In the genomic region with DNA sequence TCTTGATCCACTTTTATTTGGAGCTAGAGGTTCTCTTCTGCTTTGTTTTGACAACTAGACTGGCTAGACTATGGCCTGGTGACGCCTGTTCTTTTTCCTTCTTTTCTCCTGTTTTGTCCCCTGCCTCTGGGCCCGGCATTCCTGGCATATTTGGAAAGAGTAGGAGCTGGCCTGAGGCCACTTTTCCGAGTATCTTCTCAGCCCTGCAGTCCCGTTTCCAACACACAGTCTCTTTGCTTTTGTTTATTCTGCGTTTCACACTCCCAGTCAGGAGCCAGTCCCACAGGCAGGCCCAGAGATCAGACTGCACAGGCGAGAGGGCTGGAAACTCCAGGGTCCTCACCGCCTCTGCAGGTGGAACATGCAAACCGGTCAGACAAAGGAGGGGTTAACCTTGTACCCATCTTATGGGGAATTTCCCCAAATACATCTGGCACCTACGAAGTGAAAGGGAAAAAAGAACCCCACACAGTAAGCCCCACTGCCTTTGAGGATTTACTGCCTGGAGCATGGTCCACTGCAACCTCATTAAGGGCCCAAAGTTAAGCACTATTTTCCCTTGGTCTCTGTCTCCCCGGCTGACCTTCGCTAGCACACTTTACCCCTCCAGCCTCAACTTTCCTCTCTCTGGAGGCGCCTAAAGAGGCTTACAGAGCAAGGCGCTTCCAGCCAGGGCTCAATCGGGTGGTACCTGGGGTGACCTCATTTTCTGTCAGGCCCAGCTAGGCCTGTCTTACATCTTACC, we compare ENCODE assay signal across 1 cellular context.
A peak's percentile ranks its signal among the peaks of the same experiment; 100 is the strongest.
TF ChIP-seq lines count a peak whose summit lies in the region.

No MANE protein-coding gene starts in this region.

TF ChIP-seq in HepG2, 621 proteins besides CTCF, POLR2A, EP300 and RAD21 (continued from another document and continues in another):
- TF ChIP-seq, protein P1, sequence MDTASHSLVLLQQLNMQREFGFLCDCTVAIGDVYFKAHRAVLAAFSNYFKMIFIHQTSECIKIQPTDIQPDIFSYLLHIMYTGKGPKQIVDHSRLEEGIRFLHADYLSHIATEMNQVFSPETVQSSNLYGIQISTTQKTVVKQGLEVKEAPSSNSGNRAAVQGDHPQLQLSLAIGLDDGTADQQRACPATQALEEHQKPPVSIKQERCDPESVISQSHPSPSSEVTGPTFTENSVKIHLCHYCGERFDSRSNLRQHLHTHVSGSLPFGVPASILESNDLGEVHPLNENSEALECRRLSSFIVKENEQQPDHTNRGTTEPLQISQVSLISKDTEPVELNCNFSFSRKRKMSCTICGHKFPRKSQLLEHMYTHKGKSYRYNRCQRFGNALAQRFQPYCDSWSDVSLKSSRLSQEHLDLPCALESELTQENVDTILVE (CRISPR knock-in tag; IDR thresholded peaks at IDR 0.05), result no peak; the same call in 1 of the 2 replicates
- TF ChIP-seq NFKBIZ (CRISPR knock-in tag; IDR thresholded peaks at IDR 0.05), result no peak
- TF ChIP-seq ZMYM2 (CRISPR knock-in tag; IDR thresholded peaks at IDR 0.05), result 0 out of 2 replicates have a peak, but pooled peaks have one; percentile 19
- TF ChIP-seq BHLHE40 (IDR thresholded peaks at IDR 0.05; ENCODE audit: low read length), result peak; percentile 29; the same call in 1 of the 2 replicates
- TF ChIP-seq, protein P2, sequence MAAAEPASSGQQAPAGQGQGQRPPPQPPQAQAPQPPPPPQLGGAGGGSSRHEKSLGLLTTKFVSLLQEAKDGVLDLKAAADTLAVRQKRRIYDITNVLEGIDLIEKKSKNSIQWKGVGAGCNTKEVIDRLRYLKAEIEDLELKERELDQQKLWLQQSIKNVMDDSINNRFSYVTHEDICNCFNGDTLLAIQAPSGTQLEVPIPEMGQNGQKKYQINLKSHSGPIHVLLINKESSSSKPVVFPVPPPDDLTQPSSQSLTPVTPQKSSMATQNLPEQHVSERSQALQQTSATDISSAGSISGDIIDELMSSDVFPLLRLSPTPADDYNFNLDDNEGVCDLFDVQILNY (CRISPR knock-in tag; conservative IDR thresholded peaks at IDR 0.05), result no peak
- peak; percentile 77 for TF ChIP-seq TBL1XR1 (IDR thresholded peaks at IDR 0.05; ENCODE audit: borderline replicate concordance, low read length, partially characterized antibody)
- TF ChIP-seq, protein P3, sequence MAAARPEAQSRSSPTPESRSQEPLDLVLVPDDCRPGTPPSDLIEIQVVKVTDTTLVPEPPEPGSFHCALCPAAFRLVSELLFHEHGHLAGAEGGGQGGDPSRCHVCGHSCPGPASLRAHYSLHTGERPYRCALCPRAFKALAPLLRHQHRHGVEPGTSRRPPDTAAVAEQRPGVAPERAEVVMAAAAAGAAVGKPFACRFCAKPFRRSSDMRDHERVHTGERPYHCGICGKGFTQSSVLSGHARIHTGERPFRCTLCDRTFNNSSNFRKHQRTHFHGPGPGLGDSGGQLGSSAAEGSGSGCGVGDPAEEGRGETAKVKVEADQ (CRISPR knock-in tag; IDR thresholded peaks at IDR 0.05; ENCODE audit: borderline replicate concordance), result no peak
- TF ChIP-seq SALL1 (CRISPR knock-in tag; IDR thresholded peaks at IDR 0.05), result peak; percentile 73
- TF ChIP-seq YEATS2 (CRISPR knock-in tag; IDR thresholded peaks at IDR 0.05; ENCODE audit: borderline replicate concordance), result peak; percentile 18; the same call in 1 of the 2 replicates
- TF ChIP-seq MATR3 (CRISPR knock-in tag; IDR thresholded peaks at IDR 0.05), result no peak
- no peak; the same call in 1 of the 2 replicates for TF ChIP-seq ZSCAN20 (CRISPR knock-in tag; IDR thresholded peaks at IDR 0.05; ENCODE audit: borderline replicate concordance)
- no peak for TF ChIP-seq ARNT2 (CRISPR knock-in tag; IDR thresholded peaks at IDR 0.05; ENCODE audit: low read depth)
- peak; percentile 18; the same call in 1 of the 2 replicates for TF ChIP-seq ZNF614 (CRISPR knock-in tag; IDR thresholded peaks at IDR 0.05; ENCODE audit: borderline replicate concordance)
- TF ChIP-seq THYN1 (CRISPR knock-in tag; IDR thresholded peaks at IDR 0.05; ENCODE audit: borderline replicate concordance, low read depth), result no peak
- peak; percentile 82; the same call in 1 of the 2 replicates for TF ChIP-seq RORA (CRISPR knock-in tag; IDR thresholded peaks at IDR 0.05)
- TF ChIP-seq, protein P4, sequence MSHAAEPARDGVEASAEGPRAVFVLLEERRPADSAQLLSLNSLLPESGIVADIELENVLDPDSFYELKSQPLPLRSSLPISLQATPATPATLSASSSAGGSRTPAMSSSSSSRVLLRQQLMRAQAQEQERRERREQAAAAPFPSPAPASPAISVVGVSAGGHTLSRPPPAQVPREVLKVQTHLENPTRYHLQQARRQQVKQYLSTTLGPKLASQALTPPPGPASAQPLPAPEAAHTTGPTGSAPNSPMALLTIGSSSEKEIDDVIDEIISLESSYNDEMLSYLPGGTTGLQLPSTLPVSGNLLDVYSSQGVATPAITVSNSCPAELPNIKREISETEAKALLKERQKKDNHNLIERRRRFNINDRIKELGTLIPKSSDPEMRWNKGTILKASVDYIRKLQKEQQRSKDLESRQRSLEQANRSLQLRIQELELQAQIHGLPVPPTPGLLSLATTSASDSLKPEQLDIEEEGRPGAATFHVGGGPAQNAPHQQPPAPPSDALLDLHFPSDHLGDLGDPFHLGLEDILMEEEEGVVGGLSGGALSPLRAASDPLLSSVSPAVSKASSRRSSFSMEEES (CRISPR knock-in tag; IDR thresholded peaks at IDR 0.05), result no peak
- no peak for TF ChIP-seq ZKSCAN5 (CRISPR knock-in tag; IDR thresholded peaks at IDR 0.05)
- TF ChIP-seq, protein P5, sequence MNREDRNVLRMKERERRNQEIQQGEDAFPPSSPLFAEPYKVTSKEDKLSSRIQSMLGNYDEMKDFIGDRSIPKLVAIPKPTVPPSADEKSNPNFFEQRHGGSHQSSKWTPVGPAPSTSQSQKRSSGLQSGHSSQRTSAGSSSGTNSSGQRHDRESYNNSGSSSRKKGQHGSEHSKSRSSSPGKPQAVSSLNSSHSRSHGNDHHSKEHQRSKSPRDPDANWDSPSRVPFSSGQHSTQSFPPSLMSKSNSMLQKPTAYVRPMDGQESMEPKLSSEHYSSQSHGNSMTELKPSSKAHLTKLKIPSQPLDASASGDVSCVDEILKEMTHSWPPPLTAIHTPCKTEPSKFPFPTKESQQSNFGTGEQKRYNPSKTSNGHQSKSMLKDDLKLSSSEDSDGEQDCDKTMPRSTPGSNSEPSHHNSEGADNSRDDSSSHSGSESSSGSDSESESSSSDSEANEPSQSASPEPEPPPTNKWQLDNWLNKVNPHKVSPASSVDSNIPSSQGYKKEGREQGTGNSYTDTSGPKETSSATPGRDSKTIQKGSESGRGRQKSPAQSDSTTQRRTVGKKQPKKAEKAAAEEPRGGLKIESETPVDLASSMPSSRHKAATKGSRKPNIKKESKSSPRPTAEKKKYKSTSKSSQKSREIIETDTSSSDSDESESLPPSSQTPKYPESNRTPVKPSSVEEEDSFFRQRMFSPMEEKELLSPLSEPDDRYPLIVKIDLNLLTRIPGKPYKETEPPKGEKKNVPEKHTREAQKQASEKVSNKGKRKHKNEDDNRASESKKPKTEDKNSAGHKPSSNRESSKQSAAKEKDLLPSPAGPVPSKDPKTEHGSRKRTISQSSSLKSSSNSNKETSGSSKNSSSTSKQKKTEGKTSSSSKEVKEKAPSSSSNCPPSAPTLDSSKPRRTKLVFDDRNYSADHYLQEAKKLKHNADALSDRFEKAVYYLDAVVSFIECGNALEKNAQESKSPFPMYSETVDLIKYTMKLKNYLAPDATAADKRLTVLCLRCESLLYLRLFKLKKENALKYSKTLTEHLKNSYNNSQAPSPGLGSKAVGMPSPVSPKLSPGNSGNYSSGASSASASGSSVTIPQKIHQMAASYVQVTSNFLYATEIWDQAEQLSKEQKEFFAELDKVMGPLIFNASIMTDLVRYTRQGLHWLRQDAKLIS (CRISPR knock-in tag; IDR thresholded peaks at IDR 0.05), result no peak
- no peak for TF ChIP-seq ZNF549 (CRISPR knock-in tag; IDR thresholded peaks at IDR 0.05)
- no peak for TF ChIP-seq ZNF225 (CRISPR knock-in tag; IDR thresholded peaks at IDR 0.05)
- peak; percentile 88; the same call in 1 of the 2 replicates for TF ChIP-seq ZNF788 (CRISPR knock-in tag; IDR thresholded peaks at IDR 0.05; ENCODE audit: borderline replicate concordance)
- TF ChIP-seq, protein P6, sequence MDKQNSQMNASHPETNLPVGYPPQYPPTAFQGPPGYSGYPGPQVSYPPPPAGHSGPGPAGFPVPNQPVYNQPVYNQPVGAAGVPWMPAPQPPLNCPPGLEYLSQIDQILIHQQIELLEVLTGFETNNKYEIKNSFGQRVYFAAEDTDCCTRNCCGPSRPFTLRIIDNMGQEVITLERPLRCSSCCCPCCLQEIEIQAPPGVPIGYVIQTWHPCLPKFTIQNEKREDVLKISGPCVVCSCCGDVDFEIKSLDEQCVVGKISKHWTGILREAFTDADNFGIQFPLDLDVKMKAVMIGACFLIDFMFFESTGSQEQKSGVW (CRISPR knock-in tag; IDR thresholded peaks at IDR 0.05; ENCODE audit: borderline replicate concordance), result no peak
- peak; percentile 56; the same call in 1 of the 2 replicates for TF ChIP-seq BCL6 (CRISPR knock-in tag; IDR thresholded peaks at IDR 0.05)
- no peak for TF ChIP-seq MLLT10 (CRISPR knock-in tag; IDR thresholded peaks at IDR 0.05)
- TF ChIP-seq, protein P7, sequence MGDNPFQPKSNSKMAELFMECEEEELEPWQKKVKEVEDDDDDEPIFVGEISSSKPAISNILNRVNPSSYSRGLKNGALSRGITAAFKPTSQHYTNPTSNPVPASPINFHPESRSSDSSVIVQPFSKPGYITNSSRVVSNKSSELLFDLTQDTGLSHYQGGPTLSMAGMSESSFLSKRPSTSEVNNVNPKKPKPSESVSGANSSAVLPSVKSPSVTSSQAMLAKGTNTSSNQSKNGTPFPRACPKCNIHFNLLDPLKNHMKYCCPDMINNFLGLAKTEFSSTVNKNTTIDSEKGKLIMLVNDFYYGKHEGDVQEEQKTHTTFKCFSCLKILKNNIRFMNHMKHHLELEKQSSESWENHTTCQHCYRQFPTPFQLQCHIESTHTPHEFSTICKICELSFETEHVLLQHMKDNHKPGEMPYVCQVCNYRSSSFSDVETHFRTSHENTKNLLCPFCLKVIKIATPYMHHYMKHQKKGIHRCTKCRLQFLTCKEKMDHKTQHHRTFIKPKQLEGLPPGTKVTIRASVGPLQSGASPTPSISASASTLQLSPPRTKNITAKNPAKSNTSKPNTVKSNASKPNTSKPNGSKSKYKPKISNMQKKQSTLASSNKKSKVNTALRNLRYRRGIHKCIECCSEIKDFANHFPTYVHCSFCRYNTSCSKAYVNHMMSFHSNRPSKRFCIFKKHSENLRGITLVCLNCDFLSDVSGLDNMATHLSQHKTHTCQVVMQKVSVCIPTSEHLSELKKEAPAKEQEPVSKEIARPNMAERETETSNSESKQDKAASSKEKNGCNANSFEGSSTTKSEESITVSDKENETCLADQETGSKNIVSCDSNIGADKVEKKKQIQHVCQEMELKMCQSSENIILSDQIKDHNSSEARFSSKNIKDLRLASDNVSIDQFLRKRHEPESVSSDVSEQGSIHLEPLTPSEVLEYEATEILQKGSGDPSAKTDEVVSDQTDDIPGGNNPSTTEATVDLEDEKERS (CRISPR knock-in tag; IDR thresholded peaks at IDR 0.05), result no peak
- no peak for TF ChIP-seq GABPA (IDR thresholded peaks at IDR 0.05; ENCODE audit: low read depth, low read length)
- TF ChIP-seq GABPA (CRISPR knock-in tag; IDR thresholded peaks at IDR 0.05; ENCODE audit: low read depth), result no peak
- TF ChIP-seq PTBP1 (IDR thresholded peaks at IDR 0.05; ENCODE audit: low read depth, low read length, poor library complexity, severe bottlenecking), result no peak
- TF ChIP-seq, protein P8, sequence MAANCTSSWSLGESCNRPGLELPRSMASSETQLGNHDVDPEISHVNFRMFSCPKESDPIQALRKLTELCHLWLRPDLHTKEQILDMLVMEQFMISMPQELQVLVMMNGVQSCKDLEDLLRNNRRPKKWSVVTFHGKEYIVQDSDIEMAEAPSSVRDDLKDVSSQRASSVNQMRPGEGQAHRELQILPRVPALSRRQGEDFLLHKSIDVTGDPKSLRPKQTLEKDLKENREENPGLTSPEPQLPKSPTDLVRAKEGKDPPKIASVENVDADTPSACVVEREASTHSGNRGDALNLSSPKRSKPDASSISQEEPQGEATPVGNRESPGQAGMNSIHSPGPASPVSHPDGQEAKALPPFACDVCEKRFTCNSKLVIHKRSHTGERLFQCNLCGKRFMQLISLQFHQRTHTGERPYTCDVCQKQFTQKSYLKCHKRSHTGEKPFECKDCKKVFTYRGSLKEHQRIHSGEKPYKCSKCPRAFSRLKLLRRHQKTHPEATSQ (CRISPR knock-in tag; IDR thresholded peaks at IDR 0.05; ENCODE audit: borderline replicate concordance), result no peak
- TF ChIP-seq, protein P9, sequence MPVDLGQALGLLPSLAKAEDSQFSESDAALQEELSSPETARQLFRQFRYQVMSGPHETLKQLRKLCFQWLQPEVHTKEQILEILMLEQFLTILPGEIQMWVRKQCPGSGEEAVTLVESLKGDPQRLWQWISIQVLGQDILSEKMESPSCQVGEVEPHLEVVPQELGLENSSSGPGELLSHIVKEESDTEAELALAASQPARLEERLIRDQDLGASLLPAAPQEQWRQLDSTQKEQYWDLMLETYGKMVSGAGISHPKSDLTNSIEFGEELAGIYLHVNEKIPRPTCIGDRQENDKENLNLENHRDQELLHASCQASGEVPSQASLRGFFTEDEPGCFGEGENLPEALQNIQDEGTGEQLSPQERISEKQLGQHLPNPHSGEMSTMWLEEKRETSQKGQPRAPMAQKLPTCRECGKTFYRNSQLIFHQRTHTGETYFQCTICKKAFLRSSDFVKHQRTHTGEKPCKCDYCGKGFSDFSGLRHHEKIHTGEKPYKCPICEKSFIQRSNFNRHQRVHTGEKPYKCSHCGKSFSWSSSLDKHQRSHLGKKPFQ (CRISPR knock-in tag; IDR thresholded peaks at IDR 0.05; ENCODE audit: insufficient replicate concordance), result no peak
- peak; percentile 29 for TF ChIP-seq CBX1 (IDR thresholded peaks at IDR 0.05; ENCODE audit: low read depth)
- no peak for TF ChIP-seq CEBPG (CRISPR knock-in tag; IDR thresholded peaks at IDR 0.05)
- TF ChIP-seq, protein P10, sequence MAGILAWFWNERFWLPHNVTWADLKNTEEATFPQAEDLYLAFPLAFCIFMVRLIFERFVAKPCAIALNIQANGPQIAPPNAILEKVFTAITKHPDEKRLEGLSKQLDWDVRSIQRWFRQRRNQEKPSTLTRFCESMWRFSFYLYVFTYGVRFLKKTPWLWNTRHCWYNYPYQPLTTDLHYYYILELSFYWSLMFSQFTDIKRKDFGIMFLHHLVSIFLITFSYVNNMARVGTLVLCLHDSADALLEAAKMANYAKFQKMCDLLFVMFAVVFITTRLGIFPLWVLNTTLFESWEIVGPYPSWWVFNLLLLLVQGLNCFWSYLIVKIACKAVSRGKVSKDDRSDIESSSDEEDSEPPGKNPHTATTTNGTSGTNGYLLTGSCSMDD (CRISPR knock-in tag; IDR thresholded peaks at IDR 0.05), result no peak
- TF ChIP-seq MXI1 (IDR thresholded peaks at IDR 0.05; ENCODE audit: borderline replicate concordance, low read depth, low read length), result no peak; the same call in 2 of the 3 replicates
- no peak for TF ChIP-seq SP1 (IDR thresholded peaks at IDR 0.05)
- TF ChIP-seq SP1 (CRISPR knock-in tag; IDR thresholded peaks at IDR 0.05), result no peak
- TF ChIP-seq ERF (CRISPR knock-in tag; IDR thresholded peaks at IDR 0.05), result peak; percentile 25; the same call in 1 of the 2 replicates
- no peak for TF ChIP-seq MTF1 (CRISPR knock-in tag; IDR thresholded peaks at IDR 0.05)
- TF ChIP-seq ZNF20 (CRISPR knock-in tag; IDR thresholded peaks at IDR 0.05), result no peak
- TF ChIP-seq, protein P11, sequence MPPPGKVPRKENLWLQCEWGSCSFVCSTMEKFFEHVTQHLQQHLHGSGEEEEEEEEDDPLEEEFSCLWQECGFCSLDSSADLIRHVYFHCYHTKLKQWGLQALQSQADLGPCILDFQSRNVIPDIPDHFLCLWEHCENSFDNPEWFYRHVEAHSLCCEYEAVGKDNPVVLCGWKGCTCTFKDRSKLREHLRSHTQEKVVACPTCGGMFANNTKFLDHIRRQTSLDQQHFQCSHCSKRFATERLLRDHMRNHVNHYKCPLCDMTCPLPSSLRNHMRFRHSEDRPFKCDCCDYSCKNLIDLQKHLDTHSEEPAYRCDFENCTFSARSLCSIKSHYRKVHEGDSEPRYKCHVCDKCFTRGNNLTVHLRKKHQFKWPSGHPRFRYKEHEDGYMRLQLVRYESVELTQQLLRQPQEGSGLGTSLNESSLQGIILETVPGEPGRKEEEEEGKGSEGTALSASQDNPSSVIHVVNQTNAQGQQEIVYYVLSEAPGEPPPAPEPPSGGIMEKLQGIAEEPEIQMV (CRISPR knock-in tag; IDR thresholded peaks at IDR 0.05; ENCODE audit: low read depth), result 0 out of 2 replicates have a peak, but pooled peaks have one; percentile 33
